In genomic region chr14:105472496-105472991, GRCh38 we compare ENCODE assay signal across 15 cellular contexts. TPM values are rescaled to one million over a fixed set of nuclear protein-coding genes. Genes with fewer than 3 reads are reported as not detected.
DNase-seq lines count a peak whose midpoint lies in the region; ATAC-seq, FAIRE-seq and TF ChIP-seq lines count a peak whose summit lies in the region.
"Had no signal": no experiment of that assay in that cellular context is flagged by ENCODE, and none has a peak within 500 bp of the region (broad histone marks: within the 10 kb centered on the region; RNA-seq: fewer than 3 reads in every experiment).

No MANE protein-coding gene starts in this region.

- no peak for FAIRE-seq in A549 (lab: Jason Lieb, UNC)
- FAIRE-seq: GM12878, urothelium cell line had no signal

- no peak for TF ChIP-seq EP300 in A549 (IDR thresholded peaks at IDR 0.05)

- intact Hi-C loops in Right ventricle myocardium inferior (cut with DNase I) = loop anchor here (10.0 kb wide), 2 partner anchors 378 to 748 kb away; partner anchors contain the start of gene ADSS1

- no peak overlapping the region for H3K4me3 ChIP-seq in A549
- H3K4me3 ChIP-seq in RWPE2 (ENCODE audit: severe bottlenecking) = no peak overlapping the region
- H3K4me3 ChIP-seq: GM12878 had no signal

- H3K27me3 ChIP-seq in RWPE2 (ENCODE audit: insufficient read depth, poor library complexity, severe bottlenecking) = no peaks in the 10 kb centered on the region

- H3K9me3 ChIP-seq in A549 (no peaks in the 10 kb centered on the region), RWPE2 (ENCODE audit: severe bottlenecking) (no peaks in the 10 kb centered on the region)

- peak overlapping the region; percentile 44 for H3K4me3 Mint-ChIP-seq in neural crest cell
- no peak overlapping the region for H3K4me3 Mint-ChIP-seq in activated naive CD8-positive, alpha-beta T cell treated with anti-CD3 and anti-CD28 coated beads, Interleukin-2, amount 50 U/mL, for 24 hours
- H3K4me3 Mint-ChIP-seq: natural killer cell treated with Interleukin-12 subunit alpha and Interleukin-12 subunit beta and Interleukin-15 and Interleukin-18, amount 100 ng/mL, for 72 hours had no signal

- ATAC-seq in A549 = no peak
- ATAC-seq in RWPE2 (ENCODE audit: low read depth) = no peak
- peak; percentile 33 for ATAC-seq in Right ventricle myocardium inferior
- ATAC-seq in activated naive CD8-positive, alpha-beta T cell treated with anti-CD3 and anti-CD28 coated beads, Interleukin-2, amount 50 U/mL, for 24 hours = no peak
- ATAC-seq in HG03442 (IDR thresholded peaks at IDR 0.05; ENCODE audit: unreplicated experiment) = no peak
- ATAC-seq: GM12878; natural killer cell treated with Interleukin-12 subunit alpha and Interleukin-12 subunit beta and Interleukin-15 and Interleukin-18, amount 100 ng/mL, for 72 hours had no signal

- TF ChIP-seq CTCF in A549 (IDR thresholded peaks at IDR 0.05) (no peak), RWPE2 (IDR thresholded peaks at IDR 0.05; ENCODE audit: poor library complexity, severe bottlenecking) (no peak), neural crest cell (conservative IDR thresholded peaks at IDR 0.05) (no peak)

- peak overlapping the region; percentile 99 for H3K4me2 ChIP-seq in A549

- no peaks in the 10 kb centered on the region for H3K9me3 Mint-ChIP-seq in neural crest cell
- H3K9me3 Mint-ChIP-seq in activated naive CD8-positive, alpha-beta T cell treated with anti-CD3 and anti-CD28 coated beads, Interleukin-2, amount 50 U/mL, for 24 hours = no peaks in the 10 kb centered on the region
- H3K9me3 Mint-ChIP-seq: natural killer cell treated with Interleukin-12 subunit alpha and Interleukin-12 subunit beta and Interleukin-15 and Interleukin-18, amount 100 ng/mL, for 72 hours had no signal

- H3K27ac ChIP-seq in A549 (peak overlapping the region; percentile 84 to 97; a peak in 5 of 6 replicates), RWPE2 (ENCODE audit: poor library complexity, severe bottlenecking) (peak overlapping the region; percentile 89)

- H3K4me1 ChIP-seq in A549 (peaks cover 49% of the 10 kb centered on the region), RWPE2 (ENCODE audit: insufficient read depth, poor library complexity, severe bottlenecking) (peaks cover 16% of the 10 kb centered on the region)

- TF ChIP-seq RAD21 in A549 (conservative IDR thresholded peaks at IDR 0.05 in 1 of 2, IDR thresholded peaks at IDR 0.05 in 1 of 2) = no peak

- no peak for TF ChIP-seq POLR2A in A549 (IDR thresholded peaks at IDR 0.05; ENCODE audit: low read length)

- no peaks in the 10 kb centered on the region for H3K36me3 Mint-ChIP-seq in neural crest cell (ENCODE audit: low read depth)
- H3K36me3 Mint-ChIP-seq in activated naive CD8-positive, alpha-beta T cell treated with anti-CD3 and anti-CD28 coated beads, Interleukin-2, amount 50 U/mL, for 24 hours (ENCODE audit: low read depth) = peaks cover 2% of the 10 kb centered on the region
- H3K36me3 Mint-ChIP-seq: natural killer cell treated with Interleukin-12 subunit alpha and Interleukin-12 subunit beta and Interleukin-15 and Interleukin-18, amount 100 ng/mL, for 72 hours had no signal

- DNase-seq in A549 (ENCODE audit: low read depth in 1 of 2, low spot score in 1 of 2) (no peak), RWPE2 (ENCODE audit: low spot score) (no peak), Right ventricle myocardium inferior (ENCODE audit: missing footprints) (peak; percentile 88), neural crest cell (ENCODE audit: low read depth, low spot score) (no peak), SW 1271 (lab: John Stamatoyannopoulos, UW) (no peak), KG1 (lab: John Stamatoyannopoulos, UW) (no peak)
- DNase-seq in activated naive CD8-positive, alpha-beta T cell treated with anti-CD3 and anti-CD28 coated beads, Interleukin-2, amount 50 U/mL, for 24 hours = no peak
- DNase-seq: activated CD4-positive, alpha-beta T cell treated with anti-CD3 and anti-CD28 coated beads for 4 hours; GOT3; NCI-H146 had no signal

- WGBS in A549 (ENCODE audit: missing lambda C conversion rate) = 62% methylated on average over 4 of the region's 12 CpGs

- CTCF ChIA-PET in A549 (lab: Yijun Ruan, JAX) = interaction anchor here (1.1 to 9.6 kb wide), 7 partner anchors 10 to 101 kb away, joined by 3 to 107 read pairs (median 8); partner anchors contain the start of gene TEDC1

- no peak overlapping the region for H3K27ac Mint-ChIP-seq in neural crest cell (ENCODE audit: unreplicated experiment)
- H3K27ac Mint-ChIP-seq in activated naive CD8-positive, alpha-beta T cell treated with anti-CD3 and anti-CD28 coated beads, Interleukin-2, amount 50 U/mL, for 24 hours = no peak overlapping the region
- H3K27ac Mint-ChIP-seq: natural killer cell treated with Interleukin-12 subunit alpha and Interleukin-12 subunit beta and Interleukin-15 and Interleukin-18, amount 100 ng/mL, for 72 hours had no signal

- H3K36me3 ChIP-seq in RWPE2 (ENCODE audit: low read depth) = peaks cover 21% of the 10 kb centered on the region

- peaks cover 9% of the 10 kb centered on the region for H3K27me3 Mint-ChIP-seq in neural crest cell (ENCODE audit: low read depth)
- peaks cover 14% of the 10 kb centered on the region for H3K27me3 Mint-ChIP-seq in activated naive CD8-positive, alpha-beta T cell treated with anti-CD3 and anti-CD28 coated beads, Interleukin-2, amount 50 U/mL, for 24 hours
- H3K27me3 Mint-ChIP-seq: natural killer cell treated with Interleukin-12 subunit alpha and Interleukin-12 subunit beta and Interleukin-15 and Interleukin-18, amount 100 ng/mL, for 72 hours had no signal

- H3K4me1 Mint-ChIP-seq in neural crest cell = no peaks in the 10 kb centered on the region
- peaks cover 9% of the 10 kb centered on the region for H3K4me1 Mint-ChIP-seq in activated naive CD8-positive, alpha-beta T cell treated with anti-CD3 and anti-CD28 coated beads, Interleukin-2, amount 50 U/mL, for 24 hours

- POLR2A ChIA-PET in A549 (lab: Yijun Ruan, JAX) = interaction anchor here (1.2 to 2.8 kb wide), 2 partner anchors 9 to 17 kb away, joined by 3 to 17 read pairs; no protein-coding TSS in a partner anchor

TF ChIP-seq in A549, 52 proteins besides CTCF, POLR2A, EP300 and RAD21:
- TF ChIP-seq HEYL (CRISPR knock-in tag; IDR thresholded peaks at IDR 0.05) (no peak), PBX3 (IDR thresholded peaks at IDR 0.05) (no peak), FOSB (CRISPR knock-in tag; IDR thresholded peaks at IDR 0.05) (no peak), RARB (CRISPR knock-in tag; IDR thresholded peaks at IDR 0.05) (no peak)

RNA-seq across cellular contexts. Expression of gene CRIP2, which starts 2.1 kb away (rescaled TPM):
- 36.2 and 41.0 TPM in 2 replicates for polyA plus RNA-seq in A549 (2011; rRNA removed)
- polyA plus RNA-seq in A549 (2012; cell fraction: cytosol; rRNA removed) = 192 and 210 TPM in 2 replicates
- polyA plus RNA-seq in A549 (2012; cell fraction: nucleus; rRNA removed) = 220 and 295 TPM in 2 replicates
- polyA plus RNA-seq in A549 (2017; fragmentation: RNase III; extraction: RNeasy Plus Mini Kit Qiagen cat#74134 plus additional on column Dnase treatment) = 55.6 to 68.4 TPM (median 67.3 TPM) in 3 replicates
- 8.9 and 14.4 TPM in 2 replicates for polyA minus RNA-seq in A549 (2011; rRNA and poly(A)+ RNA removed)
- total RNA-seq in Right ventricle myocardium inferior = 1,081 TPM
- 38.3 and 39.3 TPM in 2 replicates for total RNA-seq in neural crest cell

RNA-seq across cellular contexts. Expression of gene CRIP1, which starts 14.1 kb away (rescaled TPM):
- 196 and 280 TPM in 2 replicates for polyA plus RNA-seq in A549 (2011; rRNA removed)
- 1,772 and 1,826 TPM in 2 replicates for polyA plus RNA-seq in A549 (2012; cell fraction: cytosol; rRNA removed)
- 674 and 890 TPM in 2 replicates for polyA plus RNA-seq in A549 (2012; cell fraction: nucleus; rRNA removed)
- polyA plus RNA-seq in A549 (2017; fragmentation: RNase III; extraction: RNeasy Plus Mini Kit Qiagen cat#74134 plus additional on column Dnase treatment) = 837 to 1,023 TPM (median 999 TPM) in 3 replicates
- 60.5 and 132 TPM in 2 replicates for polyA minus RNA-seq in A549 (2011; rRNA and poly(A)+ RNA removed)
- 82.0 TPM for total RNA-seq in Right ventricle myocardium inferior
- total RNA-seq in neural crest cell = 3.2 and 4.8 TPM in 2 replicates
- total RNA-seq: SK-MEL-5 had no signal

RNA-seq across cellular contexts. Expression of gene TEDC1, which starts 18.5 kb away (rescaled TPM):
- 12.7 and 13.4 TPM in 2 replicates for polyA plus RNA-seq in A549 (2011; rRNA removed)
- 58.9 and 70.0 TPM in 2 replicates for polyA plus RNA-seq in A549 (2012; cell fraction: cytosol; rRNA removed)
- 139 and 189 TPM in 2 replicates for polyA plus RNA-seq in A549 (2012; cell fraction: nucleus; rRNA removed)
- 35.1 to 39.6 TPM (median 37.5 TPM) in 3 replicates for polyA plus RNA-seq in A549 (2017; fragmentation: RNase III; extraction: RNeasy Plus Mini Kit Qiagen cat#74134 plus additional on column Dnase treatment)
- polyA minus RNA-seq in A549 (2011; rRNA and poly(A)+ RNA removed) = 5.5 and 9.7 TPM in 2 replicates
- total RNA-seq in Right ventricle myocardium inferior = 6.4 TPM
- 39.6 and 44.9 TPM in 2 replicates for total RNA-seq in neural crest cell

RNA-seq across cellular contexts. Expression of gene MTA1, which starts 52.9 kb away (rescaled TPM):
- 46.8 and 52.7 TPM in 2 replicates for polyA plus RNA-seq in A549 (2011; rRNA removed)
- 105 and 111 TPM in 2 replicates for polyA plus RNA-seq in A549 (2012; cell fraction: cytosol; rRNA removed)
- 523 and 668 TPM in 2 replicates for polyA plus RNA-seq in A549 (2012; cell fraction: nucleus; rRNA removed)
- 80.7 to 89.8 TPM (median 86.7 TPM) in 3 replicates for polyA plus RNA-seq in A549 (2017; fragmentation: RNase III; extraction: RNeasy Plus Mini Kit Qiagen cat#74134 plus additional on column Dnase treatment)
- 42.6 and 67.3 TPM in 2 replicates for polyA minus RNA-seq in A549 (2011; rRNA and poly(A)+ RNA removed)
- 192 TPM for total RNA-seq in Right ventricle myocardium inferior
- total RNA-seq in neural crest cell = 246 and 251 TPM in 2 replicates

RNA-seq across cellular contexts. Expression of gene TMEM121, which starts 53.8 kb away (rescaled TPM):
- polyA plus RNA-seq in A549 (2011; rRNA removed) (2.3 and 2.4 TPM in 2 replicates), A549 (2017; fragmentation: RNase III; extraction: RNeasy Plus Mini Kit Qiagen cat#74134 plus additional on column Dnase treatment) (4.3 to 5.7 TPM (median 5.6 TPM) in 3 replicates)
- 9.5 and 17.3 TPM in 2 replicates for polyA plus RNA-seq in A549 (2012; cell fraction: cytosol; rRNA removed)
- polyA plus RNA-seq in A549 (2012; cell fraction: nucleus; rRNA removed) = 10.8 and 20.0 TPM in 2 replicates
- polyA minus RNA-seq in A549 (2011; rRNA and poly(A)+ RNA removed) = 0.74 and 1.4 TPM in 2 replicates
- total RNA-seq in Right ventricle myocardium inferior (3.4 TPM), neural crest cell (12.3 and 13.9 TPM in 2 replicates)

Comparison
In these comparisons a context has a peak if more than half of its experiments do, and no peak if none do; other contexts are left out.
1. RNA of gene CRIP2, which starts 2.1 kb away (total RNA-seq): 1,081 TPM in Right ventricle myocardium inferior (single experiment); 38.3 to 39.3 TPM in neural crest cell; every median in the first group is over 10 times any median in the second.
2. RNA of gene CRIP1, which starts 14.1 kb away (total RNA-seq): 82.0 TPM in Right ventricle myocardium inferior (single experiment); 3.2 to 4.8 TPM in neural crest cell; every median in the first group is over 10 times any median in the second.